ENCODE assay signal across 21 cellular contexts in the genomic region with DNA sequence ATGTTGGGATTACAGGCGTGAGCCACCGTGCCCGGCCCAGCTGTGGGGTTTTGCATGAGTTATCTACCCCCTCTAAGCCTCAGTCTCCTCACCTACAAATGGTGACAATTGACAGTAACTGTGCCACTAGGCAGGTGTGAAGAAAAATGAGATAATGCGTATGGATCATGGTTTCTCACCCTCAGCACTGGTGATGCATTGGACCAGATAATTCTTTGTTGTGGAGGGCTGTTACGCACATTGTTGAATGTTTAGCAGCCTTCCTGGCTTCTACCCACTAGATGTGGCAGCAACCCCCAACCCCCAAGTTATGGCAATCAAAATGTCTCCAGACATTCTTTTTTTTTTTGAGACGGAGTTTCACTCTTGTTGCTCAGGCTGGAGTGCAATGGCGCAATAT.
"Had no signal": no experiment of that assay in that cellular context is flagged by ENCODE, and none has a peak within 500 bp of the region (broad histone marks: within the 10 kb centered on the region; RNA-seq: fewer than 3 reads in every experiment).

No MANE protein-coding gene starts in this region.

- H3K4me1 ChIP-seq: tibial nerve, upper lobe of right lung, vagina had no signal

- H3K27ac ChIP-seq: testis, tibial nerve, upper lobe of right lung, vagina had no signal

- H3K4me3 ChIP-seq: heart left ventricle, spleen, testis, tibial nerve, upper lobe of right lung, vagina had no signal

- FAIRE-seq: islet of Langerhans had no signal

- H3K9me3 ChIP-seq: testis, upper lobe of right lung, vagina had no signal

- H3K27ac Mint-ChIP-seq: stimulated activated naive B cell treated with anti-CD40 and anti-IgM and Interleukin-4, amounts not matched to agents 10 μg/mL and 1 μg/mL and 100 μg/mL, for 72 hours; stimulated activated naive CD8-positive, alpha-beta T cell treated with anti-CD3 and anti-CD28 coated beads, Interleukin-15, amount 100 ng/mL, for 72 hours had no signal

- DNase-seq: dermis blood vessel endothelial cell; foreskin melanocyte; hippocampal formation; kidney glomerular epithelial cell; mesendoderm; naive B cell; posterior cingulate gyrus; spleen; stimulated activated CD4-positive, alpha-beta T cell treated with anti-CD3 and anti-CD28 coated beads, Interleukin-15, amount 100 ng/mL, for 24 hours; stimulated activated CD4-positive, alpha-beta T cell treated with anti-CD3 and anti-CD28 coated beads, Interleukin-1b, Interleukin-23, amount 100 ng/mL, for 48 hours; stimulated activated CD4-positive, alpha-beta T cell treated with anti-CD3 and anti-CD28 coated beads, Interleukin-4, amount 100 ng/mL, for 4 hours; stimulated activated naive B cell treated with anti-CD40 and anti-IgM and Interleukin-4, amounts not matched to agents 10 μg/mL and 1 μg/mL and 100 μg/mL, for 72 hours; stimulated activated naive CD8-positive, alpha-beta T cell treated with anti-CD3 and anti-CD28 coated beads, Interleukin-15, amount 100 ng/mL, for 72 hours; testis; upper lobe of right lung had no signal

- H3K27me3 ChIP-seq: heart left ventricle, spleen, testis, tibial nerve, upper lobe of right lung, vagina had no signal

- H3K4me3 Mint-ChIP-seq: naive B cell; neural crest cell; stimulated activated naive B cell treated with anti-CD40 and anti-IgM and Interleukin-4, amounts not matched to agents 10 μg/mL and 1 μg/mL and 100 μg/mL, for 72 hours; stimulated activated naive CD8-positive, alpha-beta T cell treated with anti-CD3 and anti-CD28 coated beads, Interleukin-15, amount 100 ng/mL, for 72 hours had no signal

- ATAC-seq: heart left ventricle; sciatic nerve; stimulated activated naive B cell treated with anti-CD40 and anti-IgM and Interleukin-4, amounts not matched to agents 10 μg/mL and 1 μg/mL and 100 μg/mL, for 72 hours; stimulated activated naive CD8-positive, alpha-beta T cell treated with anti-CD3 and anti-CD28 coated beads, Interleukin-15, amount 100 ng/mL, for 72 hours; upper lobe of right lung had no signal

- H3K4me1 Mint-ChIP-seq: neural crest cell had no signal

- H3K27me3 Mint-ChIP-seq: naive B cell; stimulated activated naive B cell treated with anti-CD40 and anti-IgM and Interleukin-4, amounts not matched to agents 10 μg/mL and 1 μg/mL and 100 μg/mL, for 72 hours; stimulated activated naive CD8-positive, alpha-beta T cell treated with anti-CD3 and anti-CD28 coated beads, Interleukin-15, amount 100 ng/mL, for 72 hours had no signal

- H3K36me3 ChIP-seq: heart left ventricle, spleen, tibial nerve, upper lobe of right lung, vagina had no signal
